In genomic region chr12:104802198-104802597, GRCh38 we compare ENCODE assay signal across 18 cellular contexts.
"Had no signal": no experiment of that assay in that cellular context is flagged by ENCODE, and none has a peak within 500 bp of the region (broad histone marks: within the 10 kb centered on the region; RNA-seq: fewer than 3 reads in every experiment).

No MANE protein-coding gene starts in this region.

- FAIRE-seq: kidney had no signal

- H3K27me3 ChIP-seq: body of pancreas, dorsolateral prefrontal cortex, gastroesophageal sphincter, sigmoid colon, transverse colon had no signal

- DNase-seq: activated CD4-positive, alpha-beta T cell treated with anti-CD3 and anti-CD28 coated beads for 36 hours; activated CD8-positive, alpha-beta memory T cell treated with anti-CD3 and anti-CD28 coated beads, Interleukin-2, amount 50 U/mL, for 48 hours; activated CD8-positive, alpha-beta T cell treated with anti-CD3 and anti-CD28 coated beads for 36 hours; activated naive CD4-positive, alpha-beta T cell treated with anti-CD3 and anti-CD28 coated beads for 36 hours; body of pancreas; cerebellar nuclear complex; dorsolateral prefrontal cortex; esophagus squamous epithelium; kidney; left ventricle myocardium superior; sigmoid colon; stimulated activated CD4-positive, alpha-beta T cell treated with anti-CD3 and anti-CD28 coated beads, Interleukin-12 subunit alpha, Interleukin-12 subunit beta, amount 100 ng/mL, for 4 hours; stimulated activated naive CD4-positive, alpha-beta T cell; substantia nigra; T-helper 9 cell; transverse colon; WERI-Rb-1 had no signal

- H3K36me3 ChIP-seq: esophagus squamous epithelium, gastroesophageal sphincter, sigmoid colon, transverse colon, WERI-Rb-1 had no signal

- ATAC-seq: activated CD4-positive, alpha-beta T cell treated with anti-CD3 and anti-CD28 coated beads for 36 hours; activated CD8-positive, alpha-beta T cell treated with anti-CD3 and anti-CD28 coated beads for 36 hours; body of pancreas; gastroesophageal sphincter; left ventricle myocardium superior had no signal

- H3K4me3 ChIP-seq: body of pancreas, dorsolateral prefrontal cortex, esophagus squamous epithelium, gastroesophageal sphincter, sigmoid colon, transverse colon had no signal
